In the genomic region with DNA sequence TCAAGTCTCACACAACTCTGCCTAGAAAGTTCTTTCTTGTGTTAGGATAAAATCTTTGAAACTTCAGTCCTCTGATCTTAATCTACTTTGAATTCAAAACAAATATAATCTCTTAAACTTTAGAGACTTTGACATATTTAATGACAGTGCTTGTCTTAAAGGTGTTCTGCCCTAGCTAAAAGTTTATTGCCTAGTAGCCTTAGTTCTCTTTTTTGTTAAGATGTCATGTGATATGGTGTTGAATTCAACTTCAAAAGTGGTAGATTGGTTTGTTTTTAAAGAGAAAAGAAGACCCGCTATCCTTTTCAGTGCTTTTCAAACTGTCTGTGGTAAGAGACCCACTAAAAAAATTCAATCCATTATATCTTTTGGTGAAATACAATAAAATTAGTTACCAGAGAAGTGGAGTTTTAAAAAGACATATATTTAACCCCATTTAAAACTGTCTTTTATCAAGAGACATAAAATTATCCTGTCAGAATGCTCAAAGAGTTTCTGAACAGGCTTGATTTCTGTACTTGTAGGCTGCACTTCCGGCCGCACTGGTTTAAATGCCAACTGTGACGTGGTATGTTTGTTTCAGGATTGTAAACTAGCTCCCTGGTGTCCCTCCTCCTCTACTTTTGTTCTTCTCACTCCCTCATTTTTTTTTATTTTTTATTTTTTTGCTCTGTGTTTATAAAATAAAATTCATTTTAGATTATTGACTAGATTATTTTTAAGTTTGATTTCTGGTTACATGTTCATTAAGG, we compare ENCODE assay signal across 10 cellular contexts.
DNase-seq lines count a peak whose midpoint lies in the region; ATAC-seq, FAIRE-seq and TF ChIP-seq lines count a peak whose summit lies in the region.
"Had no signal": no experiment of that assay in that cellular context is flagged by ENCODE, and none has a peak within 500 bp of the region (broad histone marks: within the 10 kb centered on the region; RNA-seq: fewer than 3 reads in every experiment).

No MANE protein-coding gene starts in this region.

- no peak for TF ChIP-seq POLR2A in right lobe of liver (IDR thresholded peaks at IDR 0.05)

- H3K27me3 ChIP-seq in bronchial epithelial cell (ENCODE audit: control insufficient read depth, insufficient read depth, low read length): no peaks in the 10 kb centered on the region
- H3K27me3 ChIP-seq in right lobe of liver: no peaks in the 10 kb centered on the region
- H3K27me3 ChIP-seq in tibial artery: no peaks in the 10 kb centered on the region
- H3K27me3 ChIP-seq: ascending aorta had no signal

- no peaks in the 10 kb centered on the region for H3K9me3 Mint-ChIP-seq in activated CD4-positive, alpha-beta T cell treated with anti-CD3 and anti-CD28 coated beads for 36 hours (ENCODE audit: low read depth)

- intact Hi-C loops in activated CD4-positive, alpha-beta T cell treated with anti-CD3 and anti-CD28 coated beads for 36 hours (cut with DNase I, micrococcal nuclease): no loop called here
- intact Hi-C loops in right lobe of liver (cut with DNase I): no loop called here
- intact Hi-C loops in tibial artery (cut with DNase I; ENCODE audit: low total_unique reads): no loop called here

- CTCF ChIA-PET in activated CD4-positive, alpha-beta T cell treated with anti-CD3 and anti-CD28 coated beads for 36 hours (lab: Charles Lee): interaction anchor here (0.8 kb wide), 2 partner anchors 64 to 386 kb away, joined by 3 to 4 read pairs; no protein-coding TSS in a partner anchor

- TF ChIP-seq CTCF in bronchial epithelial cell (IDR thresholded peaks at IDR 0.05; ENCODE audit: insufficient read depth, low read length, severe bottlenecking): no peak
- no peak for TF ChIP-seq CTCF in right lobe of liver (IDR thresholded peaks at IDR 0.05)
- TF ChIP-seq CTCF in tibial artery (IDR thresholded peaks at IDR 0.05): no peak

- H3K27ac ChIP-seq in right lobe of liver (peak overlapping the region; percentile 12 to 50 (median 13)), tibial artery (no peak overlapping the region)

- DNase-seq in activated CD4-positive, alpha-beta T cell treated with anti-CD3 and anti-CD28 coated beads for 36 hours: peak; percentile 29
- no peak for DNase-seq in activated CD4-positive, alpha-beta T cell treated with anti-CD3 and anti-CD28 coated beads for 4 hours
- DNase-seq in bronchial epithelial cell (ENCODE audit: low read depth) (peak; percentile 52), right lobe of liver (peak; percentile 63 to 78 (median 72)), tibial artery (peak; percentile 68 to 74), germinal center (ENCODE audit: low spot score) (no peak)
- DNase-seq: NK-92 treated with Interleukin-12 subunit alpha and Interleukin-12 subunit beta, amount 100 ng/mL, for 24 hours had no signal

- H3K36me3 ChIP-seq in bronchial epithelial cell (ENCODE audit: control insufficient read depth, insufficient read depth, low read length) (no peaks in the 10 kb centered on the region), right lobe of liver (no peaks in the 10 kb centered on the region), tibial artery (no peaks in the 10 kb centered on the region)
- H3K36me3 ChIP-seq: ascending aorta had no signal

- H3K4me3 Mint-ChIP-seq in activated CD4-positive, alpha-beta T cell treated with anti-CD3 and anti-CD28 coated beads for 36 hours: no peak overlapping the region

- peaks cover 2% of the 10 kb centered on the region for H3K36me3 Mint-ChIP-seq in activated CD4-positive, alpha-beta T cell treated with anti-CD3 and anti-CD28 coated beads for 36 hours (ENCODE audit: low read depth)

- H3K4me3 ChIP-seq in bronchial epithelial cell (ENCODE audit: low read depth, low read length) (no peak overlapping the region), right lobe of liver (no peak overlapping the region), tibial artery (no peak overlapping the region)
- H3K4me3 ChIP-seq: ascending aorta had no signal

- H3K27me3 Mint-ChIP-seq in activated CD4-positive, alpha-beta T cell treated with anti-CD3 and anti-CD28 coated beads for 36 hours: no peaks in the 10 kb centered on the region

- FAIRE-seq in bronchial epithelial cell (lab: Jason Lieb, UNC): no peak

- no peak overlapping the region for H3K27ac Mint-ChIP-seq in activated CD4-positive, alpha-beta T cell treated with anti-CD3 and anti-CD28 coated beads for 36 hours

- POLR2A ChIA-PET in activated CD4-positive, alpha-beta T cell treated with anti-CD3 and anti-CD28 coated beads for 36 hours (lab: Charles Lee): no interaction called here

- ATAC-seq in activated CD4-positive, alpha-beta T cell treated with anti-CD3 and anti-CD28 coated beads for 36 hours: no peak
- ATAC-seq in right lobe of liver (peak; percentile 87 to 96 (median 90)), GM18858 (IDR thresholded peaks at IDR 0.05; ENCODE audit: unreplicated experiment) (no peak), HG02798 (IDR thresholded peaks at IDR 0.05; ENCODE audit: poor library complexity, unreplicated experiment) (no peak)

- H3K9me3 ChIP-seq in right lobe of liver (no peaks in the 10 kb centered on the region), tibial artery (no peaks in the 10 kb centered on the region)
- H3K9me3 ChIP-seq: ascending aorta had no signal

- H3K4me1 ChIP-seq in right lobe of liver (peaks cover 0 to 27% (median 10%) of the 10 kb centered on the region in 4 donors), tibial artery (peaks cover 0 to 55% (median 8%) of the 10 kb centered on the region in 4 donors)

- H3K4me1 Mint-ChIP-seq in activated CD4-positive, alpha-beta T cell treated with anti-CD3 and anti-CD28 coated beads for 36 hours: peaks cover 49% of the 10 kb centered on the region

- 24% methylated on average over 4 of the region's 4 CpGs for WGBS in right lobe of liver (ENCODE audit: insufficient coverage, low coverage, low lambda C conversion rate, missing lambda C conversion rate)

Comparison
In these comparisons a context has a peak if more than half of its experiments do, and no peak if none do; other contexts are left out.
1. DNase-seq: peak in activated CD4-positive, alpha-beta T cell treated with anti-CD3 and anti-CD28 coated beads for 36 hours (single experiment), bronchial epithelial cell (single experiment), right lobe of liver (3 of 3) and tibial artery (2 of 2); none in activated CD4-positive, alpha-beta T cell treated with anti-CD3 and anti-CD28 coated beads for 4 hours (0 of 2) and germinal center (single experiment).
2. ATAC-seq: peak in right lobe of liver (4 of 4); none in activated CD4-positive, alpha-beta T cell treated with anti-CD3 and anti-CD28 coated beads for 36 hours (single experiment), GM18858 (single experiment) and HG02798 (single experiment).
3. H3K27ac ChIP-seq: peak in right lobe of liver (3 of 3); none in tibial artery (0 of 2).